8 cellular contexts compared by ENCODE assay signal in the genomic region with DNA sequence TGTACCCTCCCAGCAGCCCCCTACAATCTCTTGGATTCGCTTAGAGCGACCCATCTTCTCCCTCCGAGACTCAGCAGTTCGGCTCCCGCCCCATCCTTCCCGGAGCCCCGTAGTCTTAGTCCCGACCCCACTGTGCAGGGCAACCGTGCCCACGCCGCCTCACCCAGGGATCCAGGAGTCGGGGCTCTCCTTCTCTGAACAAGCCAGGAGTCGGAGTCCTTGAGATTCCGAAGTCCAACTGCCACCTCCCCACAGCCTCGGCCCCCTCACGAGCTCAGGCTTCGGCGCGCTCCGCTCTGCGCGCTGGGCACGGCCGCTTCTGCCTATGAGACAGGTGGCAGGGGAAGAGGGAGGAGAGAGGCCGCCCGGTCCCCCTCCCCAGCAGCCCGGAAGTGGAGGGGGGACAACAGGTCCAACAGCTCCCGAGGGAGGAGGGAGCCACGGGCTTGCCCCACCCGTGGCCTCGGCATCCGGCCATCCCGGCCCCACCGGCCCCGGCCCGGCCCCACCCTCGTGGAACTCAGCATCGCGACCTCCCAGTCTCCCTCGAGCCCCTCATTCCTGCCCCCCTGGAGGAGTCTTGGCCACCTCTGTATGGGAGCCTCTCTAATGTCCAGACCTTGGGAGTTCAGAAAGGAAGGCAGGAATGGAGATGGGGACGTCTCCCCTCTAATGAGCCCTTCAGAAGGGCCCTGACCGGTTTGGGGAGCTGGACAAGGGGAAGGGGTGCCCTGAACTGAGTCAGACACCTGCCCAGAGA. TPM values are rescaled to one million over a fixed set of nuclear protein-coding genes. Genes with fewer than 3 reads are reported as not detected.
A peak's percentile ranks its signal among the peaks of the same experiment; 100 is the strongest.
DNase-seq lines count a peak whose midpoint lies in the region; ATAC-seq and TF ChIP-seq lines count a peak whose summit lies in the region.

A gene (minus strand): TSS at position 321 of the 760 bp plus-strand sequence. CDS start 628 bp downstream, outside the sequence.

- no peaks in the 10 kb centered on the region for H3K27me3 ChIP-seq in esophagus (ENCODE audit: control insufficient read depth in 1 of 2, insufficient read depth in 2 of 2, low read length in 2 of 2)

- H3K27ac ChIP-seq in esophagus (ENCODE audit: low read depth in 2 of 2, low read length in 1 of 2) = peak within 1 kb of the TSS; percentile 83 to 96

- H3K36me3 ChIP-seq in esophagus (ENCODE audit: control insufficient read depth in 2 of 2, insufficient read depth in 2 of 2, low read length in 1 of 2) = peaks cover 0 to 18% of the 10 kb centered on the region in 2 donors

- intact Hi-C loops in Calu3 (cut with micrococcal nuclease; ENCODE audit: unreplicated experiment) = no loop called here

- WGBS in esophagus, 2 donors = 2 to 5% methylated on average over 40 to 42 of the region's 42 CpGs

- H3K4me1 Mint-ChIP-seq in Calu3 (ENCODE audit: low read depth, unreplicated experiment) = peaks cover 26% of the 10 kb centered on the region
- H3K4me1 Mint-ChIP-seq in natural killer cell treated with Interleukin-12 subunit alpha and Interleukin-12 subunit beta and Interleukin-15 and Interleukin-18, amount 100 ng/mL, for 72 hours (ENCODE audit: low read depth in 2 of 2) = peaks cover 22 to 24% of the 10 kb centered on the region in 2 donors

- CTCF ChIA-PET in Calu3 (lab: Charles Lee) = interaction anchor here (0.5 to 2.8 kb wide), 13 partner anchors 10 to 272 kb away, joined by 3 to 20 read pairs (median 6); a partner anchor contains a TSS

- peak; percentile 17 for ATAC-seq in GM21737 (IDR thresholded peaks at IDR 0.05; ENCODE audit: unreplicated experiment)
- ATAC-seq in natural killer cell treated with Interleukin-12 subunit alpha and Interleukin-12 subunit beta and Interleukin-15 and Interleukin-18, amount 100 ng/mL, for 72 hours = peak; percentile 17 to 52

- peak within 1 kb of the TSS; percentile 69 to 72 for H3K4me3 ChIP-seq in esophagus (ENCODE audit: low read depth in 1 of 2, low read length in 2 of 2)

- no peak for TF ChIP-seq CTCF in Calu3 (IDR thresholded peaks at IDR 0.05; ENCODE audit: unreplicated experiment)

- BruUV-seq in Calu3 (replicated peaks; lab: Mats Ljungman, UMichigan) = no TSS peak

- H3K36me3 Mint-ChIP-seq in Calu3 (ENCODE audit: insufficient read depth, unreplicated experiment) = peaks cover 29% of the 10 kb centered on the region
- peaks cover 4% of the 10 kb centered on the region for H3K36me3 Mint-ChIP-seq in natural killer cell treated with Interleukin-12 subunit alpha and Interleukin-12 subunit beta and Interleukin-15 and Interleukin-18, amount 100 ng/mL, for 72 hours

- H3K27me3 Mint-ChIP-seq in Calu3 (ENCODE audit: unreplicated experiment) = no peaks in the 10 kb centered on the region
- H3K27me3 Mint-ChIP-seq in natural killer cell treated with Interleukin-12 subunit alpha and Interleukin-12 subunit beta and Interleukin-15 and Interleukin-18, amount 100 ng/mL, for 72 hours = no peaks in the 10 kb centered on the region

- H3K27ac Mint-ChIP-seq in Calu3 (ENCODE audit: unreplicated experiment) = peak within 1 kb of the TSS; percentile 24
- H3K27ac Mint-ChIP-seq in natural killer cell treated with Interleukin-12 subunit alpha and Interleukin-12 subunit beta and Interleukin-15 and Interleukin-18, amount 100 ng/mL, for 72 hours = peak within 1 kb of the TSS; percentile 84 to 87

- H3K9me3 Mint-ChIP-seq in Calu3 (ENCODE audit: low read depth, unreplicated experiment) = no peaks in the 10 kb centered on the region
- H3K9me3 Mint-ChIP-seq in natural killer cell treated with Interleukin-12 subunit alpha and Interleukin-12 subunit beta and Interleukin-15 and Interleukin-18, amount 100 ng/mL, for 72 hours = no peaks in the 10 kb centered on the region

- peak; percentile 65 for DNase-seq in Calu3
- peak; percentile 54 for DNase-seq in M059J (ENCODE audit: low read depth)
- DNase-seq in activated CD4-positive, alpha-beta T cell treated with anti-CD3 and anti-CD28 coated beads, Interleukin-2, amount 50 U/mL, for 1 hour = peak; percentile 49
- no peak for DNase-seq in natural killer cell treated with Interleukin-12 subunit alpha and Interleukin-12 subunit beta and Interleukin-15 and Interleukin-18, amount 100 ng/mL, for 72 hours (ENCODE audit: low spot score)
- peak; percentile 74 for DNase-seq in ureter (ENCODE audit: low spot score)
- DNase-seq in KBM-7 = no peak

- in situ Hi-C loops in KBM-7 (cut with MboI; ENCODE audit: low pct_unique_long_range_greater_than_20kb, low sequenced_read_pairs) = no loop called here

- peaks cover 0 to 6% of the 10 kb centered on the region in 2 donors for H3K4me1 ChIP-seq in esophagus (ENCODE audit: control insufficient read depth in 2 of 2, insufficient read depth in 2 of 2, low read length in 1 of 2)

- no peaks in the 10 kb centered on the region for H3K9me3 ChIP-seq in esophagus (ENCODE audit: control insufficient read depth in 2 of 2, insufficient read depth in 1 of 2, low read depth in 1 of 2, low read length in 1 of 2)

- H3K4me3 Mint-ChIP-seq in Calu3 (ENCODE audit: low read depth, unreplicated experiment) = peak within 1 kb of the TSS; percentile 97
- peak within 1 kb of the TSS; percentile 94 for H3K4me3 Mint-ChIP-seq in natural killer cell treated with Interleukin-12 subunit alpha and Interleukin-12 subunit beta and Interleukin-15 and Interleukin-18, amount 100 ng/mL, for 72 hours

RNA-seq across cellular contexts. Expression of the gene that starts here (rescaled TPM):
- total RNA-seq in Calu3 (2022) (24.7 and 25.7 TPM in 2 replicates), ureter (39.5 TPM)
- 3.7 and 8.6 TPM in 2 replicates for total RNA-seq in M059J (2014; rRNA removed; shearing (Covaris generic))
- polyA plus RNA-seq in esophagus = 10 to 100 TPM; 58.1 to 70.1 TPM
- total RNA-seq in natural killer cell treated with Interleukin-12 subunit alpha and Interleukin-12 subunit beta and Interleukin-15 and Interleukin-18, amount 100 ng/mL, for 72 hours = 10 to 100 TPM; 10.5 to 18.7 TPM

Comparison
In these comparisons a context has a peak if more than half of its experiments do, and no peak if none do; other contexts are left out.
1. DNase-seq: peak in Calu3 (single experiment), M059J (single experiment), activated CD4-positive, alpha-beta T cell treated with anti-CD3 and anti-CD28 coated beads, Interleukin-2, amount 50 U/mL, for 1 hour (single experiment) and ureter (single experiment); none in natural killer cell treated with Interleukin-12 subunit alpha and Interleukin-12 subunit beta and Interleukin-15 and Interleukin-18, amount 100 ng/mL, for 72 hours (single experiment) and KBM-7 (single experiment).